10 cellular contexts compared by ENCODE assay signal in the genomic region with DNA sequence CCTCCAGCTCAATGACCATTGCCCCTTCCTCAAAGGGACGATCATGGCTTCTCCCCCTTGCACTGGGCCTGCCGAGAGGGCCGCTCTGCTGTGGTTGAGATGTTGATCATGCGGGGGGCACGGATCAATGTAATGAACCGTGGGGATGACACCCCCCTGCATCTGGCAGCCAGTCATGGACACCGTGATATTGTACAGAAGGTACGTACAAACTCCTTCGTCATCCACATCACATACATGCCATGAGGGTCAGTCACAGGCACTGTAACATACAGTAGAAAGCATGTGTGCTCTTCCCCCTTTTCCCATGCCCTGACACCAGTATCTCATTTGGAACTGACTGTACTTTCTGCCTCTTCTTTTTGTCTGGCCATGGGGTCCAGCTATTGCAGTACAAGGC. TPM values are rescaled to one million over a fixed set of nuclear protein-coding genes. Genes with fewer than 3 reads are reported as not detected.
A peak's percentile ranks its signal among the peaks of the same experiment; 100 is the strongest.
DNase-seq lines count a peak whose midpoint lies in the region; ATAC-seq and TF ChIP-seq lines count a peak whose summit lies in the region.
"Had no signal": no experiment of that assay in that cellular context is flagged by ENCODE, and none has a peak within 500 bp of the region (broad histone marks: within the 10 kb centered on the region; RNA-seq: fewer than 3 reads in every experiment).

No MANE protein-coding gene starts in this region.

- peaks cover 21% of the 10 kb centered on the region for H3K4me1 ChIP-seq in neural progenitor cell

- H4K20me1 ChIP-seq in neural progenitor cell (ENCODE audit: low read depth): peaks cover 7% of the 10 kb centered on the region

- CTCF ChIA-PET in AG04449 (lab: Yijun Ruan, JAX): interaction anchor here (1.1 to 1.8 kb wide), 8 partner anchors 10 to 230 kb away, joined by 3 to 8 read pairs (median 4); a partner anchor contains a TSS

- no peaks in the 10 kb centered on the region for H3K27me3 ChIP-seq in dorsolateral prefrontal cortex
- H3K27me3 ChIP-seq in neural progenitor cell: no peaks in the 10 kb centered on the region

- peak overlapping the region in 2 of 3 donors; percentile 27 to 53 for H3K27ac Mint-ChIP-seq in IgD-negative memory B cell
- peak overlapping the region; percentile 99 for H3K27ac Mint-ChIP-seq in neural progenitor cell

- H3K4me3 Mint-ChIP-seq in IgD-negative memory B cell: peak overlapping the region in 1 of 4 donors; percentile 46
- H3K4me3 Mint-ChIP-seq in neural progenitor cell: no peak overlapping the region

- H3K9ac ChIP-seq in neural progenitor cell: no peak overlapping the region

- H3K4me1 Mint-ChIP-seq in IgD-negative memory B cell (peaks cover 18 to 27% (median 25%) of the 10 kb centered on the region in 3 donors), neural progenitor cell (peaks cover 30% of the 10 kb centered on the region)

- POLR2A ChIA-PET in AG04449 (lab: Yijun Ruan, JAX): interaction anchor here (0.6 to 0.9 kb wide), 3 partner anchors 8 to 15 kb away, joined by 3 to 4 read pairs (median 3); no protein-coding TSS in a partner anchor

- H3K36me3 Mint-ChIP-seq in IgD-negative memory B cell: peaks cover 3% of the 10 kb centered on the region
- H3K36me3 Mint-ChIP-seq in neural progenitor cell: peaks cover 28% of the 10 kb centered on the region

- H2AFZ ChIP-seq in neural progenitor cell (replicated peaks): no peak overlapping the region

- peaks cover 4% of the 10 kb centered on the region for H3K36me3 ChIP-seq in neural progenitor cell

- H3K27ac ChIP-seq in dorsolateral prefrontal cortex (peak overlapping the region in 36 of 59 donors; percentile 0 to 97 (median 90)), neural progenitor cell (no peak overlapping the region)

- DNase-seq in AG04449 (ENCODE audit: low read depth, low spot score) (no peak), dorsolateral prefrontal cortex (peak in 1 of 10 donors; percentile 0), neural progenitor cell (ENCODE audit: low spot score) (no peak), NAMALWA (ENCODE audit: low spot score) (no peak), NCI-H524 treated with DMSO at 0.1 percent for 48 hours (lab: John Stamatoyannopoulos, UW) (no peak), hippocampal formation (lab: John Stamatoyannopoulos, UW) (no peak)
- DNase-seq: cerebellar nuclear complex, SHP77 treated with DMSO at 0.1 percent for 48 hours had no signal

- TF ChIP-seq CTCF in AG04449 (IDR thresholded peaks at IDR 0.05; ENCODE audit: insufficient read depth, low read length, missing control alignments): no peak
- no peak for TF ChIP-seq CTCF in dorsolateral prefrontal cortex (IDR thresholded peaks at IDR 0.05 in 54 of 56, conservative IDR thresholded peaks at IDR 0.05 in 2 of 56; ENCODE audit: low read depth in 1 of 56, partially characterized antibody in 56 of 56)
- TF ChIP-seq CTCF in neural progenitor cell (IDR thresholded peaks at IDR 0.05): no peak

- intact Hi-C loops in dorsolateral prefrontal cortex (cut with DNase I): loop anchor here in 1 of 2 donors (10.0 kb wide), 2 partner anchors 47 to 193 kb away; a partner anchor contains a TSS

- H3K9me3 Mint-ChIP-seq in IgD-negative memory B cell: no peaks in the 10 kb centered on the region
- no peaks in the 10 kb centered on the region for H3K9me3 Mint-ChIP-seq in neural progenitor cell

- no peak overlapping the region for H3K4me2 ChIP-seq in neural progenitor cell

- ATAC-seq in GM21825 (IDR thresholded peaks at IDR 0.05; ENCODE audit: unreplicated experiment): no peak

- peaks cover 46% of the 10 kb centered on the region for H3F3A ChIP-seq in neural progenitor cell (ENCODE audit: low read depth)

- H3K4me3 ChIP-seq in AG04449 (ENCODE audit: low read depth, low read length) (peak overlapping the region; percentile 21), dorsolateral prefrontal cortex (peak overlapping the region in 3 of 59 donors; percentile 53 to 96 (median 94)), neural progenitor cell (no peak overlapping the region)

- H3K27me3 Mint-ChIP-seq in IgD-negative memory B cell (no peaks in the 10 kb centered on the region), neural progenitor cell (ENCODE audit: insufficient read depth, low read depth) (peaks cover 9% of the 10 kb centered on the region)

- peaks cover 65% of the 10 kb centered on the region for H3K79me2 ChIP-seq in neural progenitor cell (ENCODE audit: low read depth)

- H3K9me3 ChIP-seq in neural progenitor cell (ENCODE audit: low read depth): no peaks in the 10 kb centered on the region

RNA-seq across cellular contexts. Expression of a gene that starts 4.0 kb away (rescaled TPM):
- 256 TPM for polyA plus RNA-seq in IgD-negative memory B cell
- total RNA-seq in dorsolateral prefrontal cortex (100 to 1,000 TPM in 3 of 120 experiments, 10 to 100 TPM in 117; 45.6 to 116 (median 75.0) TPM), neural progenitor cell (ENCODE audit: low replicate concordance) (34.1 and 58.0 TPM in 2 replicates)

RNA-seq across cellular contexts. Expression of a gene that starts 4.4 kb away (rescaled TPM):
- 80.5 TPM for polyA plus RNA-seq in IgD-negative memory B cell
- 100 to 1,000 TPM in 20 of 120 experiments, 10 to 100 TPM in 100; 60.0 to 125 (median 89.3) TPM for total RNA-seq in dorsolateral prefrontal cortex
- total RNA-seq in neural progenitor cell (ENCODE audit: low replicate concordance): 85.6 and 98.7 TPM in 2 replicates

RNA-seq across cellular contexts. Expression of a gene that starts 4.6 kb away (rescaled TPM):
- polyA plus RNA-seq in IgD-negative memory B cell: 26.6 TPM
- total RNA-seq in dorsolateral prefrontal cortex: 10 to 100 TPM; 17.7 to 34.3 (median 24.3) TPM
- 12.3 and 16.0 TPM in 2 replicates for total RNA-seq in neural progenitor cell (ENCODE audit: low replicate concordance)

RNA-seq across cellular contexts. Expression of a gene that starts 11.2 kb away (rescaled TPM):
- polyA plus RNA-seq in IgD-negative memory B cell: 163 TPM
- total RNA-seq in dorsolateral prefrontal cortex: 100 to 1,000 TPM in 118 of 120 experiments, 10 to 100 TPM in 2; 89.6 to 219 (median 142) TPM
- total RNA-seq in neural progenitor cell (ENCODE audit: low replicate concordance): 9.9 and 28.8 TPM in 2 replicates

RNA-seq across cellular contexts. Expression of a gene that starts 47.6 kb away (rescaled TPM):
- polyA plus RNA-seq in IgD-negative memory B cell: 0.06 TPM
- total RNA-seq in dorsolateral prefrontal cortex (10 to 100 TPM in 101 of 120 experiments, 1 to 10 TPM in 19; 6.7 to 24.3 (median 11.9) TPM), neural progenitor cell (ENCODE audit: low replicate concordance) (4.5 and 9.0 TPM in 2 replicates)
